Comparison of ENCODE assay signal across 15 cellular contexts in genomic region chr18:64919971-64920370, GRCh38.
"Had no signal": no experiment of that assay in that cellular context is flagged by ENCODE, and none has a peak within 500 bp of the region (broad histone marks: within the 10 kb centered on the region; RNA-seq: fewer than 3 reads in every experiment).

No MANE protein-coding gene starts in this region.

- H3K4me3 ChIP-seq: gastrocnemius medialis, heart right ventricle, psoas muscle, sigmoid colon, skin epidermis had no signal

- ATAC-seq: esophagus mucosa; gastrocnemius medialis; naive thymus-derived CD4-positive, alpha-beta T cell; psoas muscle had no signal

- H3K27me3 ChIP-seq: gastrocnemius medialis, heart right ventricle, sigmoid colon had no signal

- H3K36me3 ChIP-seq: gastrocnemius medialis, heart right ventricle, sigmoid colon had no signal

- H3K9me3 ChIP-seq: gastrocnemius medialis, heart right ventricle, psoas muscle, sigmoid colon had no signal

- DNase-seq: effector memory CD4-positive, alpha-beta T cell; gastrocnemius medialis; heart right ventricle; hypothalamus; kidney glomerular epithelial cell; mammary epithelial cell; naive thymus-derived CD4-positive, alpha-beta T cell; nephron progenitor cell; psoas muscle; sigmoid colon; stimulated activated naive CD4-positive, alpha-beta T cell treated with Interleukin-2 at 50 U/mL for 16 hours had no signal

- FAIRE-seq: islet of Langerhans, urothelium cell line had no signal

- H3K27ac ChIP-seq: gastrocnemius medialis, heart right ventricle, psoas muscle, sigmoid colon, skin epidermis had no signal

- H3K4me1 ChIP-seq: gastrocnemius medialis, psoas muscle, sigmoid colon had no signal
